Comparison of ENCODE assay signal across 11 cellular contexts in genomic region chr17:8479431-8479947, GRCh38. TPM values are rescaled to one million over a fixed set of nuclear protein-coding genes. Genes with fewer than 3 reads are reported as not detected.
DNase-seq lines count a peak whose midpoint lies in the region; ATAC-seq and TF ChIP-seq lines count a peak whose summit lies in the region.
"Had no signal": no experiment of that assay in that cellular context is flagged by ENCODE, and none has a peak within 500 bp of the region (broad histone marks: within the 10 kb centered on the region; RNA-seq: fewer than 3 reads in every experiment).

No MANE protein-coding gene starts in this region.

- no peak overlapping the region for H3K4me3 Mint-ChIP-seq in osteocyte (ENCODE audit: unreplicated experiment)

- H3K9me3 Mint-ChIP-seq in osteocyte (ENCODE audit: unreplicated experiment), result peaks cover 2% of the 10 kb centered on the region

- peak; percentile 95 for DNase-seq in AG09319 (ENCODE audit: extremely low read depth, low read depth)
- peak; percentile 76 for DNase-seq in astrocyte of the hippocampus (ENCODE audit: low read depth, low spot score)
- DNase-seq in Right ventricle myocardium superior, result peak; percentile 82
- peak; percentile 66 to 97 (median 72) for DNase-seq in posterior cingulate gyrus
- no peak for DNase-seq in osteocyte (ENCODE audit: extremely low spot score, unreplicated experiment)
- DNase-seq in stimulated activated CD4-positive, alpha-beta T cell treated with anti-CD3 and anti-CD28 coated beads, Interleukin-15, amount 100 ng/mL, for 24 hours, result no peak
- no peak for DNase-seq in GF-D8 (lab: John Stamatoyannopoulos, UW)
- DNase-seq: AML-193, NCI-H1417 treated with DMSO at 0.1 percent for 48 hours had no signal

- intact Hi-C loops in Right ventricle myocardium superior (cut with DNase I) (no loop called here), posterior cingulate gyrus (cut with DNase I) (loop anchor here (2.0 kb wide), 1 partner anchor 43 kb away; no protein-coding TSS in a partner anchor)

- no peaks in the 10 kb centered on the region for H3K4me1 Mint-ChIP-seq in osteocyte (ENCODE audit: unreplicated experiment)

- no peaks in the 10 kb centered on the region for H3K27me3 Mint-ChIP-seq in osteocyte (ENCODE audit: unreplicated experiment)
- H3K27me3 Mint-ChIP-seq: progenitor cell of endocrine pancreas had no signal

- peak; percentile 80 for ATAC-seq in Right ventricle myocardium superior (ENCODE audit: poor library complexity)
- ATAC-seq in GM18498 (IDR thresholded peaks at IDR 0.05; ENCODE audit: unreplicated experiment), result no peak

- peaks cover 67% of the 10 kb centered on the region for H3K36me3 Mint-ChIP-seq in osteocyte (ENCODE audit: unreplicated experiment)

- H3K27ac Mint-ChIP-seq in osteocyte (ENCODE audit: unreplicated experiment), result no peak overlapping the region
- H3K27ac Mint-ChIP-seq: progenitor cell of endocrine pancreas had no signal

- TF ChIP-seq CTCF in AG09319 (IDR thresholded peaks at IDR 0.05; ENCODE audit: low read depth, low read length) (no peak), osteocyte (IDR thresholded peaks at IDR 0.05) (no peak)

RNA-seq across cellular contexts. Expression of gene NDEL1, which starts 43.8 kb away (rescaled TPM):
- total RNA-seq in Right ventricle myocardium superior, result 24.8 TPM
- total RNA-seq in osteocyte, result 68.2 and 74.2 TPM in 2 replicates

Comparison
In these comparisons a context has a peak if more than half of its experiments do, and no peak if none do; other contexts are left out.
1. DNase-seq: peak in AG09319 (single experiment), astrocyte of the hippocampus (single experiment), Right ventricle myocardium superior (single experiment) and posterior cingulate gyrus (10 of 10); none in osteocyte (single experiment), stimulated activated CD4-positive, alpha-beta T cell treated with anti-CD3 and anti-CD28 coated beads, Interleukin-15, amount 100 ng/mL, for 24 hours (single experiment) and GF-D8 (single experiment).